ENCODE assay signal across 8 cellular contexts in the genomic region with DNA sequence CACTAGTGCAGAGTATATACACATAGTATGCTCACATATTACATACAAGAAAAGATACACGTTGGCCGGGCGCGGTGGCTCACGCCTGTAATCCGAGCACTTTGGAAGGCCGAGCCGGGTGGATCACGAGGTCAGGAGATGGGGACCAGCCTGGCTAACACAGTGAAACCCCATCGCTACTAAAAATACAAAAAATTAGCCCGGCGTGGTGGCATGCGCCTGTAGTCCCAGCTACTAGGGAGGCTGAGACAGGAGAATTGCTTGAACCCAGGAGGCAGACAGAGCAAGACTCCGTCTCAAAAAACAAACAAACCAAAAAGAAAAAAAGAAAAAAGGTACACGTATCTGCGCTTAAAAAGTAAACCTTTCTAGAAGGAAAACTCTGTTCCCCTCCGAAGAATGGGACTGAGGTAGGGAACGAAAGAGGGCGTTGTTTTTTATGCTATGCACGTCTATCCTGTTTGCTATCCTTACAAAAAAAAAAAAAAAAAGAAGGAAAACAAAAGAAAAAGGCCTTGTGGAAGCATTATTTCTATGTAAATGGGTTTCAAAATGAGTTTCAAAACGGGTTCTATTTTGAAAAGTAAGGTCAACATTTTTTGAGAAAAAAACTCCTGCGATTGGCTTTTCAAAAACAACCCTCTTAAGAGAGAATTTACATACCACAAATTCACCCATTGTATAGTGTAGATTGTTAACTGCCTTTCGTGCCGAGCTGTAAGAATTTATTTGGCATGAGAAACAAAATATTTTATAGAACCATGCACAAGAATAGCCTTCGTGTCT. TPM values are rescaled to one million over a fixed set of nuclear protein-coding genes. Genes with fewer than 3 reads are reported as not detected.
A peak's percentile ranks its signal among the peaks of the same experiment; 100 is the strongest.
DNase-seq lines count a peak whose midpoint lies in the region; ATAC-seq and TF ChIP-seq lines count a peak whose summit lies in the region.

No MANE protein-coding gene starts in this region.

- no peaks in the 10 kb centered on the region for H3K9me2 ChIP-seq in DOHH2 (replicated peaks; ENCODE audit: control insufficient read depth, low read length)

- H4K5ac ChIP-seq in mesendoderm (ENCODE audit: low read length) = no peak overlapping the region

- H2BK120ac ChIP-seq in mesendoderm (ENCODE audit: low read depth, low read length) = no peak overlapping the region

- peak overlapping the region; percentile 60 for H3K56ac ChIP-seq in mesendoderm (ENCODE audit: low read length)

- H3K79me1 ChIP-seq in mesendoderm (ENCODE audit: low read length) = peaks cover 2% of the 10 kb centered on the region

- H3K4me2 ChIP-seq in DOHH2 (ENCODE audit: low read length) (peak overlapping the region; percentile 92), mesendoderm (ENCODE audit: low read length) (no peak overlapping the region)

- H3K4me1 ChIP-seq in DOHH2 (ENCODE audit: control insufficient read depth, low read length) = peaks cover 22% of the 10 kb centered on the region
- no peaks in the 10 kb centered on the region for H3K4me1 ChIP-seq in mesendoderm (ENCODE audit: control insufficient read depth, low read depth, low read length)

- H3K27ac ChIP-seq in DOHH2 (ENCODE audit: low read depth, low read length) (peak overlapping the region; percentile 73), mesendoderm (ENCODE audit: low read depth, low read length) (no peak overlapping the region)

- H3K27me3 ChIP-seq in DOHH2 (ENCODE audit: control insufficient read depth, low read length) (no peaks in the 10 kb centered on the region), mesendoderm (ENCODE audit: insufficient read depth, low read length, poor library complexity) (no peaks in the 10 kb centered on the region)

- peak; percentile 13 for TF ChIP-seq CTCF in DOHH2 (IDR thresholded peaks at IDR 0.05; ENCODE audit: low read depth, low read length, poor library complexity, severe bottlenecking)
- TF ChIP-seq CTCF in cardiac fibroblast (IDR thresholded peaks at IDR 0.05; ENCODE audit: low read depth, low read length) = no peak

- H3K36me3 ChIP-seq in DOHH2 (ENCODE audit: control insufficient read depth, low read length) = peaks cover 20% of the 10 kb centered on the region
- H3K36me3 ChIP-seq in mesendoderm (ENCODE audit: control insufficient read depth, insufficient read depth, low read length) = no peaks in the 10 kb centered on the region

- DNase-seq in M059J (ENCODE audit: low read depth) (peak; percentile 36), cardiac fibroblast (ENCODE audit: low read depth in 2 of 2) (peak; percentile 23 to 29), mesendoderm (no peak), middle frontal gyrus (ENCODE audit: extremely low spot score, low spot score) (no peak)
- no peak for DNase-seq in stimulated activated CD4-positive, alpha-beta T cell treated with anti-CD3 and anti-CD28 coated beads, Interleukin-4, amount 100 ng/mL, for 1 hour

- ATAC-seq in GM18505 (IDR thresholded peaks at IDR 0.05; ENCODE audit: unreplicated experiment) (no peak), GM18909 (IDR thresholded peaks at IDR 0.05; ENCODE audit: poor library complexity, unreplicated experiment) (no peak)

- H2AK5ac ChIP-seq in mesendoderm (ENCODE audit: low read length) = no peak overlapping the region

- H3K4ac ChIP-seq in mesendoderm (ENCODE audit: low read depth, low read length) = no peak overlapping the region

- no peak overlapping the region for H2BK5ac ChIP-seq in mesendoderm (ENCODE audit: low read length)

- WGBS in mesendoderm (ENCODE audit: extremely low coverage, insufficient coverage, low lambda C conversion rate) = no CpG with 5 or more reads among the region's 25 CpGs

- no peak overlapping the region for H4K8ac ChIP-seq in mesendoderm (ENCODE audit: low read depth, low read length)

- H3K9me3 ChIP-seq in DOHH2 (ENCODE audit: control insufficient read depth, insufficient read depth, low read length) = no peaks in the 10 kb centered on the region

- H3K18ac ChIP-seq in mesendoderm (ENCODE audit: low read length) = no peak overlapping the region

- H3K9ac ChIP-seq in mesendoderm (ENCODE audit: low read length) = peak overlapping the region; percentile 89

- no peak for TF ChIP-seq POLR2A in GM18505 (IDR thresholded peaks at IDR 0.05; ENCODE audit: borderline replicate concordance, extremely low read depth, insufficient read depth, insufficient read length)

- H3K79me2 ChIP-seq in DOHH2 (ENCODE audit: control insufficient read depth, low read length) (peaks cover 64% of the 10 kb centered on the region), mesendoderm (ENCODE audit: control insufficient read depth, insufficient read depth, low read length) (peaks cover 13% of the 10 kb centered on the region)

- H3F3A ChIP-seq in DOHH2 (ENCODE audit: control insufficient read depth, insufficient read depth) = no peaks in the 10 kb centered on the region

- H3K4me3 ChIP-seq in DOHH2 (ENCODE audit: low read length) (peak overlapping the region; percentile 99), cardiac fibroblast (replicated peaks in 1 of 2; ENCODE audit: low read depth in 2 of 2, low read length in 2 of 2) (peak overlapping the region; percentile 80 to 84), mesendoderm (ENCODE audit: low read length) (no peak overlapping the region)

- H2BK15ac ChIP-seq in mesendoderm (replicated peaks; ENCODE audit: low read depth) = no peak overlapping the region

- H4K20me1 ChIP-seq in DOHH2 (ENCODE audit: control insufficient read depth, insufficient read depth, low read depth, low read length) = peaks cover 12% of the 10 kb centered on the region; the same call in 1 of the 2 replicates

- H3K23ac ChIP-seq in mesendoderm (ENCODE audit: low read length) = no peak overlapping the region

RNA-seq across cellular contexts. Expression of a gene that starts 1.2 kb away (rescaled TPM):
- 48.9 and 55.6 TPM in 2 replicates for total RNA-seq in M059J (2014; rRNA removed; shearing (Covaris generic))
- 23.8 TPM for polyA plus RNA-seq in mesendoderm (2013, experiment 1 of 2)
- 25.4 TPM for polyA plus RNA-seq in mesendoderm (2013, experiment 2 of 2)

RNA-seq across cellular contexts. Expression of a gene that starts 53.0 kb away (rescaled TPM):
- total RNA-seq in M059J (2014; rRNA removed; shearing (Covaris generic)) = 14.7 and 15.4 TPM in 2 replicates
- polyA plus RNA-seq in mesendoderm (2013, experiment 1 of 2) = 39.6 TPM
- 38.6 TPM for polyA plus RNA-seq in mesendoderm (2013, experiment 2 of 2)

Comparison
In these comparisons a context has a peak if more than half of its experiments do, and no peak if none do; other contexts are left out.
1. DNase-seq: peak in M059J (single experiment) and cardiac fibroblast (2 of 2); none in mesendoderm (single experiment), middle frontal gyrus (single experiment) and stimulated activated CD4-positive, alpha-beta T cell treated with anti-CD3 and anti-CD28 coated beads, Interleukin-4, amount 100 ng/mL, for 1 hour (single experiment).